In genomic region chr3:158718490-158719170, GRCh38 we compare ENCODE assay signal across 11 cellular contexts. TPM values are rescaled to one million over a fixed set of nuclear protein-coding genes. Genes with fewer than 3 reads are reported as not detected.
DNase-seq lines count a peak whose midpoint lies in the region; ATAC-seq and TF ChIP-seq lines count a peak whose summit lies in the region.
"Had no signal": no experiment of that assay in that cellular context is flagged by ENCODE, and none has a peak within 500 bp of the region (broad histone marks: within the 10 kb centered on the region; RNA-seq: fewer than 3 reads in every experiment).

No MANE protein-coding gene starts in this region.

- H3K4me3 Mint-ChIP-seq in glutamatergic neuron (ENCODE audit: unreplicated experiment) = no peak overlapping the region
- H3K4me3 Mint-ChIP-seq: neural crest cell had no signal

- H3K9me3 ChIP-seq in MG63 = no peaks in the 10 kb centered on the region

- H3K4me1 Mint-ChIP-seq in glutamatergic neuron (ENCODE audit: low read depth, unreplicated experiment) = peaks cover 4% of the 10 kb centered on the region

- no peak overlapping the region for H3K27ac Mint-ChIP-seq in glutamatergic neuron (ENCODE audit: unreplicated experiment)

- in situ Hi-C loops in Caki2 (cut with HindIII; ENCODE audit: low pct_unique_long_range_greater_than_20kb, low sequenced_read_pairs) = no loop called here

- no peak overlapping the region for H3K4me3 ChIP-seq in MG63
- H3K4me3 ChIP-seq in coronary artery = no peak overlapping the region

- TF ChIP-seq CTCF in coronary artery (IDR thresholded peaks at IDR 0.05) (no peak), glutamatergic neuron (IDR thresholded peaks at IDR 0.05; ENCODE audit: partially characterized antibody, unreplicated experiment) (no peak)

- H3K36me3 ChIP-seq in MG63 = peaks cover 29% of the 10 kb centered on the region

- no peaks in the 10 kb centered on the region for H3K36me3 Mint-ChIP-seq in glutamatergic neuron (ENCODE audit: unreplicated experiment)

- peaks cover 4% of the 10 kb centered on the region for H3K27me3 Mint-ChIP-seq in glutamatergic neuron (ENCODE audit: unreplicated experiment)

- H3K27me3 ChIP-seq in MG63 = no peaks in the 10 kb centered on the region

- peaks cover 1% of the 10 kb centered on the region for H3K9me3 Mint-ChIP-seq in glutamatergic neuron (ENCODE audit: unreplicated experiment)
- H3K9me3 Mint-ChIP-seq: neural crest cell had no signal

- no peak overlapping the region for H3K27ac ChIP-seq in coronary artery

- peak; percentile 98 for DNase-seq in Caki2 (ENCODE audit: low read depth)
- DNase-seq in MG63 = peak; percentile 93
- DNase-seq in coronary artery (ENCODE audit: low spot score) = peak; percentile 28
- peak; percentile 73 for DNase-seq in myocyte (ENCODE audit: low read depth)
- DNase-seq in glutamatergic neuron = no peak
- DNase-seq: NK-92 treated with Interleukin-12 subunit alpha and Interleukin-12 subunit beta, amount 100 ng/mL, for 24 hours; stimulated activated CD4-positive, alpha-beta T cell treated with anti-CD3 and anti-CD28 coated beads, Interleukin-2, amount 100 ng/mL, for 48 hours had no signal

- no peak for ATAC-seq in HG03280 (IDR thresholded peaks at IDR 0.05; ENCODE audit: unreplicated experiment)
- no peak for ATAC-seq in GM21447 (IDR thresholded peaks at IDR 0.05; ENCODE audit: unreplicated experiment)
- no peak for ATAC-seq in HG03439 (IDR thresholded peaks at IDR 0.05; ENCODE audit: unreplicated experiment)

RNA-seq across cellular contexts. Expression of gene RARRES1, which starts 13.6 kb away (rescaled TPM):
- total RNA-seq in Caki2 (2014; rRNA removed; shearing (Covaris generic); ENCODE audit: low replicate concordance) = not detected in 2 replicates
- total RNA-seq in MG63 (2014; rRNA removed; shearing (Covaris generic); ENCODE audit: low replicate concordance) = not detected in 2 replicates
- total RNA-seq in myocyte (not detected in 2 replicates), glutamatergic neuron (ENCODE audit: unreplicated experiment) (1.7 TPM)
- polyA plus RNA-seq in myocyte (2012) = 0.55 TPM

RNA-seq across cellular contexts. Expression of gene LXN, which starts 46.2 kb away (rescaled TPM):
- 44.8 and 73.9 TPM in 2 replicates for total RNA-seq in Caki2 (2014; rRNA removed; shearing (Covaris generic); ENCODE audit: low replicate concordance)
- not detected in 2 replicates for total RNA-seq in MG63 (2014; rRNA removed; shearing (Covaris generic); ENCODE audit: low replicate concordance)
- total RNA-seq in myocyte (not detected in 2 replicates), glutamatergic neuron (ENCODE audit: unreplicated experiment) (1.2 TPM)
- polyA plus RNA-seq in myocyte (2012) = not detected

Comparison
In these comparisons a context has a peak if more than half of its experiments do, and no peak if none do; other contexts are left out.
1. RNA of gene LXN, which starts 46.2 kb away (total RNA-seq): 44.8 to 73.9 TPM in Caki2; 1.2 TPM in glutamatergic neuron (single experiment), not detected in MG63 and not detected in myocyte; every median in the first group is over 10 times any median in the second.